ENCODE assay signal across 18 cellular contexts in genomic region chr13:21389124-21389523, GRCh38.
"Had no signal": no experiment of that assay in that cellular context is flagged by ENCODE, and none has a peak within 500 bp of the region (broad histone marks: within the 10 kb centered on the region; RNA-seq: fewer than 3 reads in every experiment).

No MANE protein-coding gene starts in this region.

- H3K27me3 Mint-ChIP-seq: activated CD4-positive, alpha-beta T cell treated with anti-CD3 and anti-CD28 coated beads, Interleukin-2, amount 10 ng/mL, durations not matched to agents 7 days and 5 days; stimulated activated naive B cell treated with anti-CD40 and anti-IgM and Interleukin-4, amounts not matched to agents 10 μg/mL and 1 μg/mL and 100 μg/mL, for 72 hours had no signal

- H3K27me3 ChIP-seq: cardiac muscle cell, gastroesophageal sphincter, heart left ventricle, left lung, pancreas, right lobe of liver, thyroid gland had no signal

- H3K4me1 Mint-ChIP-seq: stimulated activated naive B cell treated with anti-CD40 and anti-IgM and Interleukin-4, amounts not matched to agents 10 μg/mL and 1 μg/mL and 100 μg/mL, for 72 hours had no signal

- H3K4me3 Mint-ChIP-seq: activated CD4-positive, alpha-beta T cell treated with anti-CD3 and anti-CD28 coated beads, Interleukin-2, amount 10 ng/mL, durations not matched to agents 7 days and 5 days; stimulated activated naive B cell treated with anti-CD40 and anti-IgM and Interleukin-4, amounts not matched to agents 10 μg/mL and 1 μg/mL and 100 μg/mL, for 72 hours had no signal

- H3K9me3 ChIP-seq: gastroesophageal sphincter, pancreas, right lobe of liver, thyroid gland had no signal

- H3K4me1 ChIP-seq: gastroesophageal sphincter, heart left ventricle, left lung, pancreas, right lobe of liver, thyroid gland had no signal

- H3K27ac Mint-ChIP-seq: activated CD4-positive, alpha-beta T cell treated with anti-CD3 and anti-CD28 coated beads, Interleukin-2, amount 10 ng/mL, durations not matched to agents 7 days and 5 days; stimulated activated naive B cell treated with anti-CD40 and anti-IgM and Interleukin-4, amounts not matched to agents 10 μg/mL and 1 μg/mL and 100 μg/mL, for 72 hours had no signal

- DNase-seq: activated CD4-positive, alpha-beta T cell treated with anti-CD3 and anti-CD28 coated beads, Interleukin-2, amount 10 ng/mL, durations not matched to agents 7 days and 5 days; activated effector memory CD4-positive, alpha-beta T cell treated with anti-CD3 and anti-CD28 coated beads, Interleukin-2, amount 50 U/mL, for 16 hours; activated naive CD4-positive, alpha-beta T cell treated with anti-CD3 and anti-CD28 coated beads, Interleukin-2, amount 50 U/mL, for 16 hours; activated T-cell treated with anti-CD3 and anti-CD28 coated beads, Interleukin-2, amount 50 U/mL, for 1 hour; amniotic stem cell; dermis blood vessel endothelial cell; heart left ventricle; left lung; midbrain; pancreas; right lobe of liver; small intestine; stimulated activated CD4-positive, alpha-beta T cell treated with anti-CD3 and anti-CD28 coated beads, Interleukin-4, amount 100 ng/mL, for 24 hours; stimulated activated naive B cell treated with anti-CD40 and anti-IgM and Interleukin-4, amounts not matched to agents 10 μg/mL and 1 μg/mL and 100 μg/mL, for 72 hours; T1000; thyroid gland had no signal

- H3K27ac ChIP-seq: cardiac muscle cell, gastroesophageal sphincter, heart left ventricle, left lung, pancreas, right lobe of liver, thyroid gland had no signal

- H3K4me3 ChIP-seq: cardiac muscle cell, gastroesophageal sphincter, heart left ventricle, left lung, pancreas, right lobe of liver, thyroid gland had no signal

- H3K36me3 ChIP-seq: pancreas had no signal

- ATAC-seq: gastroesophageal sphincter; heart left ventricle; left lung; pancreas; right lobe of liver; stimulated activated naive B cell treated with anti-CD40 and anti-IgM and Interleukin-4, amounts not matched to agents 10 μg/mL and 1 μg/mL and 100 μg/mL, for 72 hours had no signal
